11 cellular contexts compared by ENCODE assay signal in the genomic region with DNA sequence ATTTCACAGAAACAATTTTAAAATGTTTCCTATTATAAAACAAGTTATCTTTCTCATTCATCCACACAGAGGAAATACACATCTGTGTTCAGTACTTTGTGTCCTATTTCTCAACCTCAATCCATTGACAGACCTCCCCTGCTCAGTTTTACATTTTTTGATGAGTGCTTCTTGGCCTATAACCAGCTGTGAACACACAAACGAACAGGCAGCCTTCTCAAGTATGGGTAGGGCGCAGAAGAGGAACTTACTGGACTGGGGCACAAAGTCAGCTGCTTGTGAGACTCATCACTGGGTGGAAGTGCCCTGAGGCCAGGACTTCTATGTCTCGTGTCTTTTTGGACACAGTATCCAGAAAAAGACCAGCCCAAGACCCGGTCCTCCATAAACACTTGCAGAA. TPM values are rescaled to one million over a fixed set of nuclear protein-coding genes. Genes with fewer than 3 reads are reported as not detected.
DNase-seq lines count a peak whose midpoint lies in the region; ATAC-seq and TF ChIP-seq lines count a peak whose summit lies in the region.
"Had no signal": no experiment of that assay in that cellular context is flagged by ENCODE, and none has a peak within 500 bp of the region (broad histone marks: within the 10 kb centered on the region; RNA-seq: fewer than 3 reads in every experiment).

No MANE protein-coding gene starts in this region.

- no peak overlapping the region for H3K4me2 ChIP-seq in trophoblast cell (ENCODE audit: low read length)

- peak overlapping the region; percentile 47 for H2BK12ac ChIP-seq in trophoblast cell (ENCODE audit: low read length)

- H2AFZ ChIP-seq in trophoblast cell (ENCODE audit: insufficient read depth, low read length, poor library complexity): peak overlapping the region; percentile 25

- H3K9me3 ChIP-seq in trophoblast cell (ENCODE audit: insufficient read depth, low read depth, low read length): no peaks in the 10 kb centered on the region

- no peak for ATAC-seq in GM18505 (IDR thresholded peaks at IDR 0.05; ENCODE audit: unreplicated experiment)
- ATAC-seq in HG03378 (IDR thresholded peaks at IDR 0.05; ENCODE audit: unreplicated experiment): no peak
- ATAC-seq: activated T-cell treated with anti-CD3 and anti-CD28 coated beads, Interleukin-2, amount 50 U/mL, for 72 hours had no signal

- no peak overlapping the region for H3K27ac ChIP-seq in trophoblast cell (ENCODE audit: low read depth, low read length)

- peak overlapping the region; percentile 52 for H3K18ac ChIP-seq in trophoblast cell (ENCODE audit: low read length)

- H4K91ac ChIP-seq in trophoblast cell (ENCODE audit: low read depth, low read length): no peak overlapping the region

- no peak overlapping the region for H2BK5ac ChIP-seq in trophoblast cell (ENCODE audit: low read depth, low read length, poor library complexity)

- H3K36me3 ChIP-seq in trophoblast cell (ENCODE audit: control insufficient read depth in 1 of 2, insufficient read depth in 2 of 2, low read length in 2 of 2): no peaks in the 10 kb centered on the region

- H3K79me1 ChIP-seq in trophoblast cell (ENCODE audit: low read length): peaks cover 13% of the 10 kb centered on the region

- no peak overlapping the region for H3K14ac ChIP-seq in trophoblast cell (ENCODE audit: low read length)

- no peak overlapping the region for H3K4me3 ChIP-seq in trophoblast cell (ENCODE audit: low read depth, low read length)

- peaks cover 4% of the 10 kb centered on the region for H3K79me2 ChIP-seq in trophoblast cell (ENCODE audit: control insufficient read depth, insufficient read depth, low read length, poor library complexity)

- peaks cover 21 to 22% of the 10 kb centered on the region in 2 experiments for H3K4me1 ChIP-seq in trophoblast cell (ENCODE audit: control insufficient read depth in 1 of 2, insufficient read depth in 2 of 2, low read length in 2 of 2)

- no peak overlapping the region for H3K9ac ChIP-seq in trophoblast cell (ENCODE audit: low read length)

- peak; percentile 67 for DNase-seq in EL
- peak; percentile 18 for DNase-seq in SKM-1 (lab: John Stamatoyannopoulos, UW; ENCODE audit: unreplicated experiment)
- DNase-seq in fibroblast of gingiva (ENCODE audit: low read depth): peak; percentile 97
- DNase-seq in trophoblast cell: no peak
- no peak for DNase-seq in NCI-H446 (lab: John Stamatoyannopoulos, UW)
- DNase-seq in H4 (ENCODE audit: low spot score): no peak
- DNase-seq: activated T-cell treated with anti-CD3 and anti-CD28 coated beads, Interleukin-2, amount 50 U/mL, for 72 hours; effector CD4-positive, alpha-beta T cell; GOT3 had no signal

- H3K4ac ChIP-seq in trophoblast cell (ENCODE audit: low read depth, low read length): no peak overlapping the region

- H3K27me3 ChIP-seq in trophoblast cell (ENCODE audit: insufficient read depth, low read length): no peaks in the 10 kb centered on the region

- WGBS in trophoblast cell (ENCODE audit: extremely low coverage, insufficient coverage, insufficient read length): no CpG with 5 or more reads among the region's 4 CpGs

- no peak overlapping the region for H4K12ac ChIP-seq in trophoblast cell (ENCODE audit: low read depth, low read length)

- TF ChIP-seq POLR2A in GM18505 (IDR thresholded peaks at IDR 0.05; ENCODE audit: borderline replicate concordance, extremely low read depth, insufficient read depth, insufficient read length): no peak

- H4K8ac ChIP-seq in trophoblast cell (ENCODE audit: low read depth, low read length): no peak overlapping the region

- no peak overlapping the region for H2AK5ac ChIP-seq in trophoblast cell (ENCODE audit: low read length)

- H2BK120ac ChIP-seq in trophoblast cell (ENCODE audit: insufficient read depth, low read length, poor library complexity): no peak overlapping the region

- H3K23ac ChIP-seq in trophoblast cell (ENCODE audit: low read length): no peak overlapping the region

RNA-seq across cellular contexts. Expression of gene RPS6KA2, which starts 2.8 kb away (rescaled TPM):
- polyA plus RNA-seq in trophoblast cell (2013): 14.3 and 15.4 TPM in 2 replicates
- 2.1 and 4.6 TPM in 2 replicates for total RNA-seq in H4 (2014; rRNA removed; shearing (Covaris generic))

RNA-seq across cellular contexts. Expression of gene RAMACL, which starts 37.8 kb away (rescaled TPM):
- polyA plus RNA-seq in trophoblast cell (2013): 0.25 and 0.26 TPM in 2 replicates
- 0.04 and 0.08 TPM in 2 replicates for total RNA-seq in H4 (2014; rRNA removed; shearing (Covaris generic))

Comparison
In these comparisons a context has a peak if more than half of its experiments do, and no peak if none do; other contexts are left out.
1. DNase-seq: peak in EL (single experiment), SKM-1 (single experiment) and fibroblast of gingiva (single experiment); none in trophoblast cell (0 of 2), NCI-H446 (0 of 2) and H4 (single experiment).